Comparison of ENCODE assay signal across 9 cellular contexts in the genomic region with DNA sequence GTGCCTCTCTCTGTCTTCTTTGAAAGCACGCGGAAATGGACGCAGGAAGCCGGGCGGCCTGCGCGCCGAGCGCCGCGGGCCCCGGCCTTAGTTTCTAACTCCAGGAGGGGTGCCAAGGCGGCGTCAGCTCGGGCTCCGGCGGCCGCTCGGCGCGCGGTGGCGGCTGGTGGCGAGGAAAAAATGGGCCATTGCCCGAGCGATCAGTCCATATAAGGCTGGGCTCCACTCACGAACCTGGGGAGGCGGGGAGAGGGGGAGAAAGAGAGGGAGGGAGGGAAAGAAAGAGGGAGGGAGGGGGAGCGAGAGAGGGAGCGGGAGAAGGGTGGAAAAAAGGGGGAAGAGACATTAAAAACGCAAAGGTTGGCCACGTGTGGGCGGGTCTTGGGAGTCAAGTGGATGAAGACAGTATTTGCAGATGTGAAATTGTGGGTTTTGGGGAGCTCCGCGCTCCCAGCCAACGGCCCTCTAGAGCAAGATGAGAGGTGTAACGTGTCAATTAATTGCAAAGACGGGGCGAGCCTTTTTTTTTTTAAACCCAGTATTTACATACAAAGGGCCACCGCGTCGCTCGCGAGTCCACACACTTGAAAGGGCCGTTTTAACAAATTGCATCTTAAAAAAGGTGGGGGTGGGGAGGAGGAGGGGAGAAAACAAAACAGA. TPM values are rescaled to one million over a fixed set of nuclear protein-coding genes. Genes with fewer than 3 reads are reported as not detected.
DNase-seq lines count a peak whose midpoint lies in the region; ATAC-seq, FAIRE-seq and TF ChIP-seq lines count a peak whose summit lies in the region.
"Had no signal": no experiment of that assay in that cellular context is flagged by ENCODE, and none has a peak within 500 bp of the region (broad histone marks: within the 10 kb centered on the region; RNA-seq: fewer than 3 reads in every experiment).

A gene (minus strand): TSS at position 184 of the 660 bp plus-strand sequence. CDS start 395 bp downstream, outside the sequence.

- in situ Hi-C loops in HAP-1 (cut with MboI; ENCODE audit: low sequenced_read_pairs) = loop anchor here (5.0 to 25.0 kb wide), 2 partner anchors 58 to 1848 kb away; a partner anchor contains a TSS
- in situ Hi-C loops in GM12878 (cut with MboI) = no loop called here

- H3K27me3 Mint-ChIP-seq in naive thymus-derived CD4-positive, alpha-beta T cell = peaks cover 52 to 90% (median 74%) of the 10 kb centered on the region in 5 donors

- H3K4me1 ChIP-seq in HAP-1 = peaks cover 7% of the 10 kb centered on the region
- H3K4me1 ChIP-seq in GM12878 (ENCODE audit: control insufficient read depth, insufficient read depth, low read length) = no peaks in the 10 kb centered on the region
- H3K4me1 ChIP-seq in naive thymus-derived CD4-positive, alpha-beta T cell (ENCODE audit: control insufficient read depth in 2 of 2, insufficient read depth in 2 of 2, low read length in 2 of 2) = peaks cover 0 to 34% of the 10 kb centered on the region in 2 donors

- FAIRE-seq in GM12878 (lab: Jason Lieb, UNC) = no peak
- FAIRE-seq: bronchial epithelial cell had no signal

- H3K79me2 ChIP-seq in GM12878 (ENCODE audit: control insufficient read depth, insufficient read depth, low read length) = no peaks in the 10 kb centered on the region

- DNase-seq in AG08396 (ENCODE audit: low spot score) = peak; percentile 32
- peak; percentile 77 to 86 for DNase-seq in HAP-1 (ENCODE audit: low spot score in 2 of 2)
- no peak for DNase-seq in GM12878 (ENCODE audit: low read depth, low spot score)
- DNase-seq in naive thymus-derived CD4-positive, alpha-beta T cell = no peak
- no peak for DNase-seq in stimulated activated naive CD4-positive, alpha-beta T cell (lab: John Stamatoyannopoulos, UW)
- DNase-seq in DMS114 treated with DMSO at 0.1 percent for 48 hours (lab: John Stamatoyannopoulos, UW; ENCODE audit: unreplicated experiment) = no peak
- no peak for DNase-seq in SKM-1 (lab: John Stamatoyannopoulos, UW; ENCODE audit: unreplicated experiment)

- peak within 1 kb of the TSS in 2 of 9 donors; percentile 48 to 73 for H3K27ac Mint-ChIP-seq in naive thymus-derived CD4-positive, alpha-beta T cell

- H3K36me3 ChIP-seq in HAP-1 (replicated peaks) (peaks cover 9% of the 10 kb centered on the region), GM12878 (ENCODE audit: control insufficient read depth in 2 of 2, insufficient read depth in 2 of 2, low read length in 1 of 2) (no peaks in the 10 kb centered on the region)
- H3K36me3 ChIP-seq in naive thymus-derived CD4-positive, alpha-beta T cell (ENCODE audit: control insufficient read depth in 2 of 3, insufficient read depth in 3 of 3, low read length in 3 of 3) = no peaks in the 10 kb centered on the region

- H3K9me3 ChIP-seq in HAP-1 = no peaks in the 10 kb centered on the region
- no peaks in the 10 kb centered on the region for H3K9me3 ChIP-seq in GM12878 (replicated peaks; ENCODE audit: control insufficient read depth, insufficient read depth, low read length)
- no peaks in the 10 kb centered on the region for H3K9me3 ChIP-seq in naive thymus-derived CD4-positive, alpha-beta T cell (ENCODE audit: control insufficient read depth in 2 of 3, low read length in 3 of 3)

- H3K27ac ChIP-seq in GM12878 (ENCODE audit: control insufficient read depth, insufficient read depth) = no peak within 1 kb of the TSS
- no peak within 1 kb of the TSS for H3K27ac ChIP-seq in naive thymus-derived CD4-positive, alpha-beta T cell (ENCODE audit: low read depth, low read length)

- RAD21 ChIA-PET in GM12878 (lab: Charles Lee; ENCODE audit: unreplicated experiment) = no interaction called here

- no peak within 1 kb of the TSS for H2AFZ ChIP-seq in GM12878 (ENCODE audit: control insufficient read depth, low read depth, low read length)

- no peak for ATAC-seq in GM12878
- ATAC-seq in naive thymus-derived CD4-positive, alpha-beta T cell = no peak
- ATAC-seq in GM18909 (IDR thresholded peaks at IDR 0.05; ENCODE audit: poor library complexity, unreplicated experiment) = no peak

- TF ChIP-seq CTCF in GM12878 (IDR thresholded peaks at IDR 0.05 in 2 of 3, conservative IDR thresholded peaks at IDR 0.05 in 1 of 3; ENCODE audit: control insufficient read depth in 2 of 3, extremely low read depth in 1 of 3, insufficient read depth in 1 of 3, low read depth in 3 of 3, low read length in 3 of 3) = no peak

- 50% methylated on average over 32 of the region's 45 CpGs for WGBS in GM12878 (ENCODE audit: insufficient coverage, insufficient replicate concordance, low lambda C conversion rate, missing lambda C conversion rate)

- H3K4me3 ChIP-seq in HAP-1 (peak within 1 kb of the TSS; percentile 61), GM12878 (no peak within 1 kb of the TSS)
- peak within 1 kb of the TSS; percentile 24 for H3K4me3 ChIP-seq in naive thymus-derived CD4-positive, alpha-beta T cell (ENCODE audit: low read length)

- H4K20me1 ChIP-seq in GM12878 (ENCODE audit: control insufficient read depth, insufficient read depth) = no peaks in the 10 kb centered on the region

- POLR2A ChIA-PET in GM12878 (lab: Charles Lee) = no interaction called here
- POLR2A ChIA-PET in naive thymus-derived CD4-positive, alpha-beta T cell (lab: Charles Lee) = no interaction called here

- no TSS peak for BruUV-seq in GM12878 (replicated peaks; lab: Mats Ljungman, UMichigan)

- H3K4me2 ChIP-seq in GM12878 (ENCODE audit: control insufficient read depth, insufficient read depth) = peak within 1 kb of the TSS; percentile 17; the same call in 1 of the 2 replicates

- H3K36me3 Mint-ChIP-seq in naive thymus-derived CD4-positive, alpha-beta T cell = peaks cover 0 to 4% (median 0%) of the 10 kb centered on the region in 5 donors

- no peak for TF ChIP-seq EP300 in GM12878 (IDR thresholded peaks at IDR 0.05; ENCODE audit: borderline replicate concordance in 1 of 2, control insufficient read depth in 1 of 2, low read depth in 2 of 2, low read length in 2 of 2)

- peaks cover 26 to 82% (median 61%) of the 10 kb centered on the region in 7 donors for H3K4me1 Mint-ChIP-seq in naive thymus-derived CD4-positive, alpha-beta T cell

- intact Hi-C loops in GM12878 (cut with micrococcal nuclease; ENCODE audit: unreplicated experiment) = no loop called here
- intact Hi-C loops in naive thymus-derived CD4-positive, alpha-beta T cell (cut with micrococcal nuclease) = loop anchor here in 1 of 2 donors (2.0 kb wide), 1 partner anchor 191 kb away; a partner anchor contains a TSS

- CTCF ChIA-PET in GM12878 (lab: Yijun Ruan, JAX) = no interaction called here
- CTCF ChIA-PET in naive thymus-derived CD4-positive, alpha-beta T cell (lab: Charles Lee) = interaction anchor here (0.6 kb wide), 1 partner anchor 17 kb away, joined by 3 read pairs; no protein-coding TSS in a partner anchor

- H3K27me3 ChIP-seq in HAP-1 (ENCODE audit: low read depth) (no peaks in the 10 kb centered on the region), GM12878 (replicated peaks in 1 of 2; ENCODE audit: control insufficient read depth in 2 of 2, insufficient read depth in 2 of 2, low read length in 1 of 2) (peaks cover 21 to 38% of the 10 kb centered on the region in 2 experiments)
- H3K27me3 ChIP-seq in naive thymus-derived CD4-positive, alpha-beta T cell (ENCODE audit: control insufficient read depth in 2 of 2, insufficient read depth in 2 of 2, low read length in 2 of 2) = peaks cover 0 to 38% of the 10 kb centered on the region in 2 donors

- SMC1A ChIA-PET in GM12878 (lab: Charles Lee; ENCODE audit: uncharacterized antibody, unreplicated experiment) = no interaction called here

- no peak within 1 kb of the TSS for H3K9ac ChIP-seq in GM12878 (ENCODE audit: control insufficient read depth, insufficient read depth, low read length)

- H3K9me3 Mint-ChIP-seq in naive thymus-derived CD4-positive, alpha-beta T cell = no peaks in the 10 kb centered on the region

- peak within 1 kb of the TSS; percentile 47 to 85 (median 76) for H3K4me3 Mint-ChIP-seq in naive thymus-derived CD4-positive, alpha-beta T cell

- TF ChIP-seq RAD21 in GM12878 (IDR thresholded peaks at IDR 0.05; ENCODE audit: insufficient read depth, low read depth, low read length) = no peak

- no peak for TF ChIP-seq POLR2A in GM12878 (IDR thresholded peaks at IDR 0.05; ENCODE audit: low read depth, low read length)

TF ChIP-seq in GM12878, 131 proteins besides CTCF, POLR2A, EP300 and RAD21 (continues in another document):
- TF ChIP-seq CHD1 (IDR thresholded peaks at IDR 0.05; ENCODE audit: low read depth, low read length) (no peak), KAT2A (conservative IDR thresholded peaks at IDR 0.05; ENCODE audit: control insufficient read depth, low read depth, low read length) (no peak), NR2F1 (conservative IDR thresholded peaks at IDR 0.05) (no peak), MTA3 (IDR thresholded peaks at IDR 0.05; ENCODE audit: borderline replicate concordance, low read length) (no peak), JUNB (IDR thresholded peaks at IDR 0.05) (no peak)
- TF ChIP-seq, protein P1, sequence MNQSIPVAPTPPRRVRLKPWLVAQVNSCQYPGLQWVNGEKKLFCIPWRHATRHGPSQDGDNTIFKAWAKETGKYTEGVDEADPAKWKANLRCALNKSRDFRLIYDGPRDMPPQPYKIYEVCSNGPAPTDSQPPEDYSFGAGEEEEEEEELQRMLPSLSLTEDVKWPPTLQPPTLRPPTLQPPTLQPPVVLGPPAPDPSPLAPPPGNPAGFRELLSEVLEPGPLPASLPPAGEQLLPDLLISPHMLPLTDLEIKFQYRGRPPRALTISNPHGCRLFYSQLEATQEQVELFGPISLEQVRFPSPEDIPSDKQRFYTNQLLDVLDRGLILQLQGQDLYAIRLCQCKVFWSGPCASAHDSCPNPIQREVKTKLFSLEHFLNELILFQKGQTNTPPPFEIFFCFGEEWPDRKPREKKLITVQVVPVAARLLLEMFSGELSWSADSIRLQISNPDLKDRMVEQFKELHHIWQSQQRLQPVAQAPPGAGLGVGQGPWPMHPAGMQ (IDR thresholded peaks at IDR 0.05; ENCODE audit: borderline replicate concordance) = no peak

RNA-seq across cellular contexts. Expression of the gene that starts here (rescaled TPM):
- not detected in 2 replicates for total RNA-seq in GM12878 (2013; cell fraction: nucleolus; rRNA removed)
- not detected in 2 replicates for total RNA-seq in GM12878 (2014; rRNA removed)
- total RNA-seq in GM12878 (2014; rRNA removed; fragmentation: Illumina TruSeq; extraction: Trizol) = not detected in 2 replicates
- not detected in 2 replicates for total RNA-seq in GM12878 (2021)
- not detected for polyA plus RNA-seq in GM12878 (2011; ENCODE audit: low read depth)
- not detected in 2 replicates for polyA plus RNA-seq in GM12878 (2011; rRNA removed)
- polyA plus RNA-seq in GM12878 (2011; cell fraction: cytosol; rRNA removed) = not detected in 2 replicates
- not detected in 2 replicates for polyA plus RNA-seq in GM12878 (2011; cell fraction: nucleus; rRNA removed)
- not detected in 2 replicates for polyA plus RNA-seq in GM12878 (2012)
- not detected in 2 replicates for polyA plus RNA-seq in GM12878 (2014; fragmentation: Illumina TruSeq; extraction: Trizol)
- polyA plus RNA-seq in GM12878 (2014; fragmentation: Nextera tagmentation; extraction: Ambion mirVana) = not detected
- polyA plus RNA-seq in GM12878 (2014; rRNA removed) = not detected in 2 replicates
- not detected for polyA plus RNA-seq in GM12878 (2016; fragmentation: Nextera tagmentation; extraction: Ambion mirVana)
- not detected in 2 replicates for polyA minus RNA-seq in GM12878 (2011; rRNA and poly(A)+ RNA removed)
- not detected in 2 replicates for polyA minus RNA-seq in GM12878 (2011; cell fraction: cytosol; rRNA and poly(A)+ RNA removed)
- polyA minus RNA-seq in GM12878 (2011; cell fraction: nucleus; rRNA and poly(A)+ RNA removed) = not detected in 2 replicates
- not detected for total RNA-seq in naive thymus-derived CD4-positive, alpha-beta T cell
- not detected for polyA plus RNA-seq in naive thymus-derived CD4-positive, alpha-beta T cell
- total RNA-seq: bronchial epithelial cell had no signal

Comparison
In these comparisons a context has a peak if more than half of its experiments do, and no peak if none do; other contexts are left out.
1. DNase-seq: peak in AG08396 (single experiment) and HAP-1 (2 of 2); none in GM12878 (single experiment), naive thymus-derived CD4-positive, alpha-beta T cell (0 of 9), stimulated activated naive CD4-positive, alpha-beta T cell (0 of 6), DMS114 treated with DMSO at 0.1 percent for 48 hours (single experiment) and SKM-1 (single experiment).